In genomic region chr16:26178298-26178697, GRCh38 we compare ENCODE assay signal across 34 cellular contexts.
"Had no signal": no experiment of that assay in that cellular context is flagged by ENCODE, and none has a peak within 500 bp of the region (broad histone marks: within the 10 kb centered on the region; RNA-seq: fewer than 3 reads in every experiment).

No MANE protein-coding gene starts in this region.

- H3K4me1 ChIP-seq: ascending aorta had no signal

- H3K36me3 Mint-ChIP-seq: activated naive CD8-positive, alpha-beta T cell treated with anti-CD3 and anti-CD28 coated beads for 36 hours had no signal

- H3K4me3 Mint-ChIP-seq: activated CD8-positive, alpha-beta T cell treated with anti-CD3 and anti-CD28 coated beads for 36 hours; activated naive CD8-positive, alpha-beta T cell treated with anti-CD3 and anti-CD28 coated beads for 36 hours; activated T-cell treated with anti-CD3 and anti-CD28 coated beads, Interleukin-2, amount 50 U/mL, for 72 hours; activated T-helper 17 cell treated with anti-CD3 and anti-CD28 coated beads, Interleukin-2, amount 50 U/mL, for 72 hours had no signal

- H3K27ac Mint-ChIP-seq: activated CD8-positive, alpha-beta T cell treated with anti-CD3 and anti-CD28 coated beads for 36 hours; activated naive CD8-positive, alpha-beta T cell treated with anti-CD3 and anti-CD28 coated beads for 36 hours; activated T-cell treated with anti-CD3 and anti-CD28 coated beads, Interleukin-2, amount 50 U/mL, for 72 hours; activated T-helper 17 cell treated with anti-CD3 and anti-CD28 coated beads, Interleukin-2, amount 50 U/mL, for 72 hours had no signal

- H3K36me3 ChIP-seq: ascending aorta, cardiac muscle cell had no signal

- H3K4me2 ChIP-seq: KMS-11, PC-9 had no signal

- H3K4me3 ChIP-seq: ascending aorta, cardiac muscle cell, PC-9 had no signal

- H3K9me3 ChIP-seq: ascending aorta had no signal

- H3K4me1 Mint-ChIP-seq: activated T-helper 17 cell treated with anti-CD3 and anti-CD28 coated beads, Interleukin-2, amount 50 U/mL, for 72 hours had no signal

- H3K9ac ChIP-seq: KMS-11 had no signal

- H2AFZ ChIP-seq: PC-9 had no signal

- H3K27me3 ChIP-seq: ascending aorta, cardiac muscle cell had no signal

- DNase-seq: activated CD4-positive, alpha-beta T cell treated with anti-CD3 and anti-CD28 coated beads for 1 hour; activated CD4-positive, alpha-beta T cell treated with anti-CD3 and anti-CD28 coated beads for 48 hours; activated CD4-positive, alpha-beta T cell treated with anti-CD3 and anti-CD28 coated beads, Interleukin-2, amount 50 U/mL, for 4 hours; activated CD4-positive, CD25-positive, alpha-beta regulatory T cell; activated CD8-positive, alpha-beta T cell treated with anti-CD3 and anti-CD28 coated beads for 36 hours; activated effector memory CD4-positive, alpha-beta T cell treated with anti-CD3 and anti-CD28 coated beads, Interleukin-2, amount 50 U/mL, for 16 hours; activated naive CD4-positive, alpha-beta T cell; activated naive CD4-positive, alpha-beta T cell treated with anti-CD3 and anti-CD28 coated beads, Interleukin-2, amount 50 U/mL, for 16 hours; activated naive CD8-positive, alpha-beta T cell treated with anti-CD3 and anti-CD28 coated beads for 36 hours; activated T-cell treated with anti-CD3 and anti-CD28 coated beads, Interleukin-2, amount 50 U/mL, for 1 hour; activated T-cell treated with anti-CD3 and anti-CD28 coated beads, Interleukin-2, amount 50 U/mL, for 72 hours; amniotic stem cell; NCI-H1092 treated with DMSO at 0.1 percent for 48 hours; NCI-H1417; NCI-H146; NCI-H187; NCI-H2029 treated with DMSO at 0.1 percent for 48 hours; NCI-H2107; NCI-H2171; NCI-H510A; NCI-H526; NCI-H748 treated with DMSO at 0.1 percent for 48 hours; PC-9; SW 1271; T-helper 1 cell; T-helper 2 cell; T-helper 9 cell had no signal

- H3K9me3 Mint-ChIP-seq: activated naive CD8-positive, alpha-beta T cell treated with anti-CD3 and anti-CD28 coated beads for 36 hours; activated T-helper 17 cell treated with anti-CD3 and anti-CD28 coated beads, Interleukin-2, amount 50 U/mL, for 72 hours had no signal

- H3K27ac ChIP-seq: ascending aorta, cardiac muscle cell, KMS-11, PC-9, RWPE1, VCaP had no signal

- ATAC-seq: activated CD8-positive, alpha-beta T cell treated with anti-CD3 and anti-CD28 coated beads for 36 hours; activated T-cell treated with anti-CD3 and anti-CD28 coated beads, Interleukin-2, amount 50 U/mL, for 72 hours; activated T-helper 17 cell treated with anti-CD3 and anti-CD28 coated beads, Interleukin-2, amount 50 U/mL, for 72 hours; Right ventricle myocardium inferior had no signal
